ENCODE assay signal across 14 cellular contexts in the genomic region with DNA sequence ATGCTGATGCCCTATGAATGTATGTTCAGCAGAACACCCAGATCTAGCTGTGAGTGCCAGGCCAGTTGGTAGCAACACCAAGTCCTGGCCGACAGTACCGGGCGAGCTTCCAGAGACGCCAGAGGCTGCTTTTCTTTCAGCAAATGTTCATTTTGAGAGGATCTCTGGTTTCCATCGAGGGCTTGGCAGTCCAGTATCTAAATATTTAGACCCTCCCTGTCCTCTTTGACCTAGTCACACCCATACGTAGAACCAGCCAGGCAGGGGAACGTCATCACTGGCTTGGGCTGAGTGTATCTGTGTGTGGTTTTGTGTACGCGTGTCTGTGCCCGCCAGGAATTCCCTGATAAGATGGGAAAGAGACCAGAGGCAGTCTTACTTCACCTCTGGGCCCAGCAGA. TPM values are rescaled to one million over a fixed set of nuclear protein-coding genes. Genes with fewer than 3 reads are reported as not detected.
A peak's percentile ranks its signal among the peaks of the same experiment; 100 is the strongest.
DNase-seq lines count a peak whose midpoint lies in the region; ATAC-seq, FAIRE-seq and TF ChIP-seq lines count a peak whose summit lies in the region.
"Had no signal": no experiment of that assay in that cellular context is flagged by ENCODE, and none has a peak within 500 bp of the region (broad histone marks: within the 10 kb centered on the region; RNA-seq: fewer than 3 reads in every experiment).

No MANE protein-coding gene starts in this region.

- H3K9me2 ChIP-seq in GM23248 (ENCODE audit: insufficient read depth) (no peaks in the 10 kb centered on the region), MM.1S (replicated peaks; ENCODE audit: insufficient read depth, low read length) (no peaks in the 10 kb centered on the region)

- H3F3A ChIP-seq in GM23248 (ENCODE audit: insufficient read depth) (no peaks in the 10 kb centered on the region), MM.1S (ENCODE audit: insufficient read depth, low read length) (no peaks in the 10 kb centered on the region)

- in situ Hi-C loops in GM23248 (cut with MboI) = no loop called here

- H3K4me1 ChIP-seq in GM23248 (ENCODE audit: insufficient read depth) (peaks cover 3% of the 10 kb centered on the region; the same call in 1 of the 2 replicates), keratinocyte (ENCODE audit: control insufficient read depth, extremely low read depth, insufficient read depth, low read length) (peaks cover 26% of the 10 kb centered on the region), spleen (peaks cover 0 to 17% (median 10%) of the 10 kb centered on the region in 6 donors), MM.1S (ENCODE audit: low read length) (peaks cover 3% of the 10 kb centered on the region; the same call in 1 of the 2 replicates)

- H3K4me3 Mint-ChIP-seq in endothelial cell (ENCODE audit: unreplicated experiment) = no peak overlapping the region
- H3K4me3 Mint-ChIP-seq in naive thymus-derived CD8-positive, alpha-beta T cell = no peak overlapping the region
- H3K4me3 Mint-ChIP-seq: IgD-negative memory B cell, mesothelial cell of epicardium had no signal

- POLR2A ChIA-PET in naive thymus-derived CD8-positive, alpha-beta T cell (lab: Charles Lee) = no interaction called here

- peaks cover 2% of the 10 kb centered on the region for H3K27me3 Mint-ChIP-seq in endothelial cell (ENCODE audit: unreplicated experiment)
- no peaks in the 10 kb centered on the region for H3K27me3 Mint-ChIP-seq in naive thymus-derived CD8-positive, alpha-beta T cell

- no peak for TF ChIP-seq POLR2A in spleen (IDR thresholded peaks at IDR 0.05)

- no peak for ATAC-seq in GM19328 (IDR thresholded peaks at IDR 0.05; ENCODE audit: unreplicated experiment)
- ATAC-seq in naive thymus-derived CD8-positive, alpha-beta T cell = no peak
- ATAC-seq: Panc1 had no signal

- H3K27ac ChIP-seq in GM23248 (peak overlapping the region; percentile 62), keratinocyte (ENCODE audit: control insufficient read depth, insufficient read depth, low read length) (peak overlapping the region; percentile 83), spleen (peak overlapping the region in 5 of 8 donors; percentile 7 to 63 (median 62)), MM.1S (ENCODE audit: low read length) (no peak overlapping the region)
- H3K27ac ChIP-seq: BLaER1 had no signal

- intact Hi-C loops in spleen (cut with DNase I; ENCODE audit: low total_unique reads) = no loop called here

- dilution Hi-C loops in keratinocyte (cut with MboI; ENCODE audit: extremely low pct_ligation_motif_present, low sequenced_read_pairs) = no loop called here

- H3K4me3 ChIP-seq in GM23248 (no peak overlapping the region), keratinocyte (ENCODE audit: control insufficient read depth in 2 of 3, extremely low read depth in 1 of 3, insufficient read depth in 2 of 3, low read depth in 1 of 3, low read length in 3 of 3) (peak overlapping the region in 1 of 3 experiments; percentile 2), spleen (no peak overlapping the region), MM.1S (ENCODE audit: low read length) (no peak overlapping the region)
- H3K4me3 ChIP-seq: BLaER1 had no signal

- H3K79me2 ChIP-seq in GM23248 (ENCODE audit: insufficient read depth) (no peaks in the 10 kb centered on the region), keratinocyte (ENCODE audit: control insufficient read depth, insufficient read depth, low read length) (no peaks in the 10 kb centered on the region), MM.1S (ENCODE audit: low read length) (no peaks in the 10 kb centered on the region)

- H3K9ac ChIP-seq in GM23248 (peak overlapping the region; percentile 33), keratinocyte (ENCODE audit: control insufficient read depth, extremely low read depth, insufficient read depth, low read length) (peak overlapping the region; percentile 67), MM.1S (ENCODE audit: low read length) (no peak overlapping the region)
- H3K9ac ChIP-seq: BLaER1 had no signal

- H3K4me2 ChIP-seq in GM23248 (ENCODE audit: unreplicated experiment) (no peak overlapping the region), keratinocyte (ENCODE audit: control insufficient read depth, extremely low read depth, insufficient read depth, low read depth, low read length) (peak overlapping the region; percentile 49), MM.1S (ENCODE audit: low read depth, low read length) (no peak overlapping the region)
- H3K4me2 ChIP-seq: BLaER1 had no signal

- H2AFZ ChIP-seq in GM23248 (no peak overlapping the region), keratinocyte (ENCODE audit: control insufficient read depth, low read length) (no peak overlapping the region), MM.1S (ENCODE audit: low read length) (no peak overlapping the region)

- H3K9me1 ChIP-seq in keratinocyte (ENCODE audit: control insufficient read depth, extremely low read depth, insufficient read depth, low read length) = no peaks in the 10 kb centered on the region

- H3K9me3 Mint-ChIP-seq in endothelial cell (ENCODE audit: unreplicated experiment) = no peaks in the 10 kb centered on the region
- no peaks in the 10 kb centered on the region for H3K9me3 Mint-ChIP-seq in naive thymus-derived CD8-positive, alpha-beta T cell
- H3K9me3 Mint-ChIP-seq: IgD-negative memory B cell had no signal

- peak overlapping the region; percentile 57 for H3K27ac Mint-ChIP-seq in endothelial cell (ENCODE audit: unreplicated experiment)
- peak overlapping the region in 1 of 10 donors; percentile 49 for H3K27ac Mint-ChIP-seq in naive thymus-derived CD8-positive, alpha-beta T cell
- H3K27ac Mint-ChIP-seq: IgD-negative memory B cell, mesothelial cell of epicardium had no signal

- H3K9me3 ChIP-seq in GM23248 (ENCODE audit: low read depth) = no peaks in the 10 kb centered on the region
- no peaks in the 10 kb centered on the region for H3K9me3 ChIP-seq in keratinocyte (ENCODE audit: control insufficient read depth, low read depth, low read length)
- no peaks in the 10 kb centered on the region for H3K9me3 ChIP-seq in spleen
- no peaks in the 10 kb centered on the region for H3K9me3 ChIP-seq in MM.1S (replicated peaks; ENCODE audit: insufficient read depth, low read length)
- H3K9me3 ChIP-seq: BLaER1 had no signal

- DNase-seq in GM23248 = peak; percentile 58
- DNase-seq in endothelial cell (ENCODE audit: low spot score) = no peak
- DNase-seq in keratinocyte (ENCODE audit: low read depth, low spot score) = no peak
- DNase-seq in spleen = no peak
- no peak for DNase-seq in COLO829 (ENCODE audit: low spot score)
- DNase-seq in naive thymus-derived CD8-positive, alpha-beta T cell = no peak
- DNase-seq in MM.1S = no peak
- DNase-seq: activated CD8-positive, alpha-beta memory T cell treated with anti-CD3 and anti-CD28 coated beads, Interleukin-2, amount 50 U/mL, for 4 hours; NCI-H2171 treated with DMSO at 0.1 percent for 48 hours had no signal

- no peaks in the 10 kb centered on the region for H3K27me3 ChIP-seq in GM23248 (replicated peaks; ENCODE audit: insufficient read depth)
- no peaks in the 10 kb centered on the region for H3K27me3 ChIP-seq in keratinocyte (ENCODE audit: control insufficient read depth, extremely low read depth, insufficient read depth, low read length)
- peaks cover 0 to 4% (median 0%) of the 10 kb centered on the region in 7 donors for H3K27me3 ChIP-seq in spleen (replicated peaks in 1 of 7)
- no peaks in the 10 kb centered on the region for H3K27me3 ChIP-seq in MM.1S (replicated peaks; ENCODE audit: insufficient read depth, low read length)

- H3K36me3 ChIP-seq in GM23248 (ENCODE audit: low read depth) (no peaks in the 10 kb centered on the region), keratinocyte (ENCODE audit: control insufficient read depth in 2 of 2, extremely low read depth in 1 of 2, insufficient read depth in 2 of 2, low read length in 2 of 2) (no peaks in the 10 kb centered on the region), spleen (peaks cover 0 to 49% (median 5%) of the 10 kb centered on the region in 6 donors), MM.1S (replicated peaks; ENCODE audit: insufficient read depth, low read length) (no peaks in the 10 kb centered on the region)

- peaks cover 15% of the 10 kb centered on the region for H3K36me3 Mint-ChIP-seq in endothelial cell (ENCODE audit: low read depth, unreplicated experiment)
- H3K36me3 Mint-ChIP-seq in naive thymus-derived CD8-positive, alpha-beta T cell = peaks cover 4 to 36% (median 7%) of the 10 kb centered on the region in 3 donors

- 22 to 26% methylated on average over 9 to 10 of the region's 10 CpGs for WGBS in GM23248 (ENCODE audit: low coverage in 1 of 2, low lambda C conversion rate in 2 of 2, missing lambda C conversion rate in 2 of 2), 2 experiments
- 71 to 78% (median 73%) methylated on average over 10 of the region's 10 CpGs; no CpG with 5 or more reads in 1 of the 5 donors for WGBS in spleen, 5 donors

- peak; percentile 75 for FAIRE-seq in keratinocyte (lab: Jason Lieb, UNC)

- TF ChIP-seq CTCF in endothelial cell (IDR thresholded peaks at IDR 0.05; ENCODE audit: unreplicated experiment) (no peak), keratinocyte (optimal IDR thresholded peaks at IDR 0.05 in 1 of 3, IDR thresholded peaks at IDR 0.05 in 1 of 3, conservative IDR thresholded peaks at IDR 0.05 in 1 of 3; ENCODE audit: extremely low read depth in 1 of 3, insufficient read depth in 2 of 3, low read length in 3 of 3) (no peak), spleen (IDR thresholded peaks at IDR 0.05 in 8 of 11, conservative IDR thresholded peaks at IDR 0.05 in 3 of 11) (no peak), MM.1S (IDR thresholded peaks at IDR 0.05; ENCODE audit: low read length) (no peak)

- H4K20me1 ChIP-seq in GM23248 (ENCODE audit: insufficient read depth) = no peaks in the 10 kb centered on the region
- H4K20me1 ChIP-seq in keratinocyte (ENCODE audit: control insufficient read depth, extremely low read depth, insufficient read depth, low read length) = no peaks in the 10 kb centered on the region
- H4K20me1 ChIP-seq in MM.1S (ENCODE audit: insufficient read depth, low read length) = no peaks in the 10 kb centered on the region

- H3K4me1 Mint-ChIP-seq in endothelial cell (ENCODE audit: unreplicated experiment) = peaks cover 14% of the 10 kb centered on the region
- peaks cover 0 to 5% (median 2%) of the 10 kb centered on the region in 4 donors for H3K4me1 Mint-ChIP-seq in naive thymus-derived CD8-positive, alpha-beta T cell

RNA-seq across cellular contexts. Expression of a gene that starts 14.8 kb away (rescaled TPM):
- 16.5 and 19.2 TPM in 2 replicates for total RNA-seq in GM23248 (2014; rRNA removed; shearing (Covaris generic))
- polyA plus RNA-seq in GM23248 (2016; fragmentation: Nextera tagmentation; extraction: Ambion mirVana) (9.4 TPM in 2 replicates), keratinocyte (13.7 to 25.6 TPM (median 17.6 TPM) in 3 replicates), spleen (10 to 100 TPM in 1 of 3 donors, 1 to 10 TPM in 2; 6.4 to 10.3 (median 7.0) TPM)
- total RNA-seq in endothelial cell (ENCODE audit: unreplicated experiment) (23.6 TPM), spleen (10 to 100 TPM; 28.7 to 35.3 (median 32.5) TPM)
- 7.0 TPM for polyA plus RNA-seq in keratinocyte (2011; ENCODE audit: low read depth)
- polyA plus RNA-seq in keratinocyte (2011; cell fraction: cytosol; rRNA removed) = 23.9 and 24.1 TPM in 2 replicates
- 22.7 and 22.9 TPM in 2 replicates for polyA plus RNA-seq in keratinocyte (2011; cell fraction: nucleus; rRNA removed)
- 10.3 and 21.4 TPM in 2 replicates for polyA plus RNA-seq in keratinocyte (2012; ENCODE audit: low replicate concordance)
- 25.5 to 69.4 TPM (median 32.9 TPM) in 3 replicates for polyA minus RNA-seq in keratinocyte
- 24.9 TPM for polyA minus RNA-seq in keratinocyte (2011; cell fraction: cytosol; rRNA and poly(A)+ RNA removed)
- polyA minus RNA-seq in keratinocyte (2011; cell fraction: nucleus; rRNA and poly(A)+ RNA removed) = 15.6 and 23.7 TPM in 2 replicates
- 10 to 100 TPM; 17.9 to 18.2 TPM for total RNA-seq in naive thymus-derived CD8-positive, alpha-beta T cell
- polyA plus RNA-seq in naive thymus-derived CD8-positive, alpha-beta T cell = 10 to 100 TPM in 1 of 3 donors, 1 to 10 TPM in 2; 7.7 to 10.9 (median 9.2) TPM

RNA-seq across cellular contexts. Expression of a gene that starts 40.6 kb away (rescaled TPM):
- total RNA-seq in GM23248 (2014; rRNA removed; shearing (Covaris generic)) = 14.4 and 14.6 TPM in 2 replicates
- polyA plus RNA-seq in GM23248 (2016; fragmentation: Nextera tagmentation; extraction: Ambion mirVana) (22.5 and 24.3 TPM in 2 replicates), keratinocyte (36.1 to 52.5 TPM (median 47.8 TPM) in 3 replicates), spleen (10 to 100 TPM; 20.6 to 25.4 (median 24.8) TPM)
- total RNA-seq in endothelial cell (ENCODE audit: unreplicated experiment) (39.9 TPM), spleen (10 to 100 TPM; 13.4 to 27.1 (median 22.5) TPM)
- polyA plus RNA-seq in keratinocyte (2011; ENCODE audit: low read depth) = 29.2 TPM
- polyA plus RNA-seq in keratinocyte (2011; cell fraction: cytosol; rRNA removed) = 31.3 and 31.4 TPM in 2 replicates
- polyA plus RNA-seq in keratinocyte (2011; cell fraction: nucleus; rRNA removed) = 47.4 and 65.8 TPM in 2 replicates
- 20.9 and 36.2 TPM in 2 replicates for polyA plus RNA-seq in keratinocyte (2012; ENCODE audit: low replicate concordance)
- polyA minus RNA-seq in keratinocyte = 10.6 to 34.7 TPM (median 22.2 TPM) in 3 replicates
- polyA minus RNA-seq in keratinocyte (2011; cell fraction: cytosol; rRNA and poly(A)+ RNA removed) = 21.9 TPM
- 14.1 and 25.9 TPM in 2 replicates for polyA minus RNA-seq in keratinocyte (2011; cell fraction: nucleus; rRNA and poly(A)+ RNA removed)
- 10 to 100 TPM; 25.1 to 26.3 TPM for total RNA-seq in naive thymus-derived CD8-positive, alpha-beta T cell
- polyA plus RNA-seq in naive thymus-derived CD8-positive, alpha-beta T cell = 10 to 100 TPM; 27.8 to 36.9 (median 32.8) TPM

RNA-seq across cellular contexts. Expression of a gene that starts 46.7 kb away (rescaled TPM):
- total RNA-seq in GM23248 (2014; rRNA removed; shearing (Covaris generic)) = 3.3 and 5.8 TPM in 2 replicates
- polyA plus RNA-seq in GM23248 (2016; fragmentation: Nextera tagmentation; extraction: Ambion mirVana) (1.5 and 2.3 TPM in 2 replicates), keratinocyte (0.09 TPM in 1 of 3 replicates, not detected in the others), spleen (1 to 10 TPM; 4.0 to 6.7 (median 4.4) TPM)
- total RNA-seq in endothelial cell (ENCODE audit: unreplicated experiment) (4.1 TPM), spleen (1 to 10 TPM; 1.7 to 4.7 (median 2.2) TPM)
- polyA plus RNA-seq in keratinocyte (2011; ENCODE audit: low read depth) = not detected
- polyA plus RNA-seq in keratinocyte (2011; cell fraction: cytosol; rRNA removed) = 0.05 and 0.07 TPM in 2 replicates
- 0.19 TPM in 1 of 2 replicates, not detected in the other for polyA plus RNA-seq in keratinocyte (2011; cell fraction: nucleus; rRNA removed)
- 0.34 TPM in 1 of 2 replicates, not detected in the other for polyA plus RNA-seq in keratinocyte (2012; ENCODE audit: low replicate concordance)
- not detected in 3 replicates for polyA minus RNA-seq in keratinocyte
- polyA minus RNA-seq in keratinocyte (2011; cell fraction: cytosol; rRNA and poly(A)+ RNA removed) = not detected
- polyA minus RNA-seq in keratinocyte (2011; cell fraction: nucleus; rRNA and poly(A)+ RNA removed) = not detected in 2 replicates
- 10 to 100 TPM; 14.5 to 16.7 TPM for total RNA-seq in naive thymus-derived CD8-positive, alpha-beta T cell
- 10 to 100 TPM; 10.6 to 21.1 (median 10.9) TPM for polyA plus RNA-seq in naive thymus-derived CD8-positive, alpha-beta T cell
